In genomic region chr7:39414669-39415035, GRCh38 we compare ENCODE assay signal across 8 cellular contexts.
DNase-seq lines count a peak whose midpoint lies in the region; ATAC-seq and TF ChIP-seq lines count a peak whose summit lies in the region.

No MANE protein-coding gene starts in this region.

- H3K4me3 ChIP-seq in foreskin fibroblast (ENCODE audit: low read depth in 1 of 2, low read length in 2 of 2) (peak overlapping the region; percentile 60 to 62), skeletal muscle cell (ENCODE audit: low read depth, low read length) (peak overlapping the region; percentile 64)

- peaks cover 10 to 12% (median 11%) of the 10 kb centered on the region in 3 donors for H3K4me1 Mint-ChIP-seq in T-cell

- H3K4me3 Mint-ChIP-seq in T-cell, result peak overlapping the region; percentile 72 to 88 (median 77)

- no peak for TF ChIP-seq CTCF in foreskin fibroblast (IDR thresholded peaks at IDR 0.05; ENCODE audit: low read depth, low read length)

- no peaks in the 10 kb centered on the region for H3K36me3 Mint-ChIP-seq in T-cell

- CTCF ChIA-PET in T-cell (lab: Charles Lee), result no interaction called here

- POLR2A ChIA-PET in T-cell (lab: Charles Lee), result no interaction called here

- no peak overlapping the region for H3K27ac Mint-ChIP-seq in T-cell

- DNase-seq in T-cell (no peak), foreskin fibroblast (no peak), skeletal muscle cell (ENCODE audit: low read depth) (no peak), hypothalamus (lab: John Stamatoyannopoulos, UW) (no peak), AG20443 (ENCODE audit: low spot score) (no peak)

- H3K9me3 Mint-ChIP-seq in T-cell, result no peaks in the 10 kb centered on the region

- ATAC-seq in GM18873 (IDR thresholded peaks at IDR 0.05; ENCODE audit: low FRiP score, unreplicated experiment) (peak; percentile 18), T-cell (replicated peaks in 1 of 4) (no peak), HG02642 (IDR thresholded peaks at IDR 0.05; ENCODE audit: poor library complexity, unreplicated experiment) (no peak), HG02938 (IDR thresholded peaks at IDR 0.05; ENCODE audit: unreplicated experiment) (no peak)

- peaks cover 29 to 30% of the 10 kb centered on the region in 2 donors for H3K27me3 Mint-ChIP-seq in T-cell
